1 cellular context compared by ENCODE assay signal in genomic region chr16:89490386-89491237, GRCh38.
TF ChIP-seq lines count a peak whose summit lies in the region.

Gene ANKRD11 (minus strand): TSS chr16:89490561. CDS start chr16:89317019, 173,542 bp downstream.

TF ChIP-seq in HepG2, 621 proteins besides CTCF, POLR2A, EP300 and RAD21 (continued from another document):
- TF ChIP-seq MTA3 (CRISPR knock-in tag; IDR thresholded peaks at IDR 0.05) (no peak; the same call in 1 of the 2 replicates), SCMH1 (CRISPR knock-in tag; IDR thresholded peaks at IDR 0.05; ENCODE audit: borderline replicate concordance) (no peak), AHR (CRISPR knock-in tag; IDR thresholded peaks at IDR 0.05) (no peak; the same call in 1 of the 2 replicates), ZNF414 (CRISPR knock-in tag; IDR thresholded peaks at IDR 0.05) (no peak), RFX1 (IDR thresholded peaks at IDR 0.05) (no peak), ZC3H4 (CRISPR knock-in tag; IDR thresholded peaks at IDR 0.05; ENCODE audit: borderline replicate concordance) (no peak), ZNF296 (CRISPR knock-in tag; conservative IDR thresholded peaks at IDR 0.05) (0 out of 2 replicates have a peak, but pooled peaks have one; percentile 33), ZFYVE20 (CRISPR knock-in tag; IDR thresholded peaks at IDR 0.05; ENCODE audit: borderline replicate concordance, low read depth) (0 out of 2 replicates have a peak, but pooled peaks have one; percentile 32)
